ENCODE assay signal across 32 cellular contexts in the genomic region with DNA sequence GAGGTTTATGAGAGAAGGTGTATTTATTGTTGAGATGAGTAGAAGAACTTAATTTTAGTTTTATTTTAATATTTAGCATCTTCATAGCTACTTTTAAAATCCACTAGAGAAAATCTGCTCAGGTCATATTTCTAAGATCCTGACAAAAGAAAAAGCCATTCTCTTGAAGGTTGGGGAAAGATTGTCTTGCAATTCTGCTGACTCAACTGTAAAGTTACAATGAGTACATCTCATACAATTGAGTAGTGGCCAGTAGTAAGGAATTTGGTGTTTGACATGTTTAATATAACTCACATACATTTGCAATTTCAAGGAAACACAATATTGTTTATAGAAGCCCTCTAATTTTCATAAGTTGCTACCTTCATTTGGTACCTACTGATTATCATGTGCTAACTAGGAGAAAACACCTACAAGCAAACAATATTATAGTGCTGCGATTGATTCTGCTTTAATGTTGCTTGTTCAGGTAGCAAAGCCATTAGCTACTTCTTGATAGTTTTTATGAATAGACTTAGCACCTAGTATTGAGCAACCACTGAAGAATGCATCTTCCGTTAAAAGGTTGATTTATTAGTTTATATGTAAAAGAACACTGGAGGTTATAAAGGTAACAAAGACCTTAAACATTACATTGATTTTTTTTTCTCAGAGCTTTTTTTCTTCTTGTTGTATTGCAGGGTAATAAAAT.
"Had no signal": no experiment of that assay in that cellular context is flagged by ENCODE, and none has a peak within 500 bp of the region (broad histone marks: within the 10 kb centered on the region; RNA-seq: fewer than 3 reads in every experiment).

No MANE protein-coding gene starts in this region.

- H3K9me3 ChIP-seq: ascending aorta, Peyer's patch, SJSA1, SK-N-SH had no signal

- H3K27ac ChIP-seq: ascending aorta, cardiac muscle cell, Peyer's patch, SJSA1 had no signal

- H3K27me3 ChIP-seq: ascending aorta, cardiac muscle cell, Peyer's patch, SJSA1 had no signal

- FAIRE-seq: TTC549 had no signal

- H3K9ac ChIP-seq: SK-N-SH had no signal

- DNase-seq: activated CD4-positive, alpha-beta T cell treated with anti-CD3 and anti-CD28 coated beads, Interleukin-2, amount 10 ng/mL, durations not matched to agents 24 days and 14 days; activated CD4-positive, alpha-beta T cell treated with anti-CD3 and anti-CD28 coated beads, Interleukin-2, amount 50 U/mL, for 4 hours; activated CD8-positive, alpha-beta T cell treated with anti-CD3 and anti-CD28 coated beads for 36 hours; activated effector memory CD4-positive, alpha-beta T cell treated with anti-CD3 and anti-CD28 coated beads, Interleukin-2, amount 50 U/mL, for 16 hours; activated naive CD4-positive, alpha-beta T cell; activated naive CD4-positive, alpha-beta T cell treated with anti-CD3 and anti-CD28 coated beads, Interleukin-2, amount 50 U/mL, for 16 hours; activated naive CD8-positive, alpha-beta T cell treated with anti-CD3 and anti-CD28 coated beads for 36 hours; activated T-cell treated with anti-CD3 and anti-CD28 coated beads, Interleukin-2, amount 50 U/mL, for 1 hour; activated T-cell treated with anti-CD3 and anti-CD28 coated beads, Interleukin-2, amount 50 U/mL, for 72 hours; amniotic stem cell; Karpas-422; NCI-H1048; NCI-H1105 treated with DMSO at 0.1 percent for 48 hours; NCI-H1436; NCI-H1694; NCI-H1930; NCI-H2081 treated with DMSO at 0.1 percent for 48 hours; NCI-H2171; NCI-H510A; NCI-H526; NCI-H748 treated with DMSO at 0.1 percent for 48 hours; NK-92 treated with Interleukin-12 subunit alpha and Interleukin-12 subunit beta, amount 100 ng/mL, for 24 hours; PC-3; RPMI8226; SHP77 treated with DMSO at 0.1 percent for 48 hours; SK-N-SH had no signal

- ATAC-seq: activated CD8-positive, alpha-beta T cell treated with anti-CD3 and anti-CD28 coated beads for 36 hours; activated T-cell treated with anti-CD3 and anti-CD28 coated beads, Interleukin-2, amount 50 U/mL, for 72 hours; activated T-helper 17 cell treated with anti-CD3 and anti-CD28 coated beads, Interleukin-2, amount 50 U/mL, for 72 hours; PC-3 had no signal

- H3K4me2 ChIP-seq: SK-N-SH had no signal

- H3K4me1 ChIP-seq: ascending aorta had no signal

- H3K36me3 ChIP-seq: ascending aorta, cardiac muscle cell, Peyer's patch, SJSA1 had no signal

- H3K4me3 ChIP-seq: ascending aorta, cardiac muscle cell, Peyer's patch, SJSA1 had no signal
